Comparison of ENCODE assay signal across 8 cellular contexts in the genomic region with DNA sequence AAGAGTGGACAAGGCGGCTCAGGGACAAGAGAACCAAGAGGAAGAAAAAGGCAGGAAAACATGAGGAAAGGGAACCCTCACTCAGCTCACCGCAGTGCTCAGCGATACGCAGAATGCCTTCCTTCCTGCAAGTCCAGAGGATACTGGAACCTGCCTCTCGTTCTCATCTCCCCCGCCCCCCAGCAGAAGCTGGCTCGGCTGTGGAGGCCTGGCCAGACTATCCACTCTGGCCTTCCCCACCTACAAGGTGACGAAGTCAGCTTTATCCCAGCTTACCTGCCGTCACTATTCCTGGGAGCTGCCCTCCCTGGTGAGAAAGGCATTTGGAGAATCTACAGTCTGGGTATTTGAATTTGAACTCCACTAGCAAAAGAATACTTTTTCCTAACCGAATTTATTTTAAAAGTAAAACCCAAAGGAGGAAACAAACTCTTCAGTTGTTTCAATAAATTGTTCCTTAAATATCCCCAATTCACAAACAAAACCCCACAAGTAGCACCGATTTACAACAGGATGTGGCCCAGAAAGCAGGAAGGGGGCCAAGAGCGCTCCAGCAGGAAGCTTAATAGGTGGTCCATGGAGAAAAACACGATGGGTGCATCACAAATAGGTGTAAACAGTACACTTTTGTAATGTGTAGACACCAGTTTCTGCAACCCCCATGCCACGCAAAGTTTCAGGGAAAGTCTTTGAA. TPM values are rescaled to one million over a fixed set of nuclear protein-coding genes. Genes with fewer than 3 reads are reported as not detected.
A peak's percentile ranks its signal among the peaks of the same experiment; 100 is the strongest.
DNase-seq lines count a peak whose midpoint lies in the region; ATAC-seq and TF ChIP-seq lines count a peak whose summit lies in the region.

No MANE protein-coding gene starts in this region.

- no peak overlapping the region for H2AK9ac ChIP-seq in IMR-90 (replicated peaks; ENCODE audit: low read depth, low read length, poor library complexity)

- peaks cover 69% of the 10 kb centered on the region for H4K20me1 ChIP-seq in IMR-90 (ENCODE audit: insufficient read depth, low read length)

- no peaks in the 10 kb centered on the region for H3K27me3 ChIP-seq in IMR-90 (ENCODE audit: control insufficient read depth, insufficient read depth, low read length)

- H2BK20ac ChIP-seq in IMR-90 (ENCODE audit: low read depth, low read length): no peak overlapping the region

- H3K27me3 Mint-ChIP-seq in mesothelial cell of epicardium (ENCODE audit: low read depth): no peaks in the 10 kb centered on the region

- no peak overlapping the region for H2BK15ac ChIP-seq in IMR-90 (ENCODE audit: low read depth, low read length)

- no peak overlapping the region for H2BK5ac ChIP-seq in IMR-90 (ENCODE audit: low read depth, low read length, poor library complexity, severe bottlenecking)

- in situ Hi-C loops in IMR-90 (cut with MboI; ENCODE audit: low sequenced_read_pairs): no loop called here

- no peak overlapping the region for H2AK5ac ChIP-seq in IMR-90 (ENCODE audit: low read depth, low read length)

- H2AFZ ChIP-seq in IMR-90 (replicated peaks; ENCODE audit: low read length, poor library complexity): no peak overlapping the region

- H3K23ac ChIP-seq in IMR-90 (ENCODE audit: low read depth, low read length): no peak overlapping the region

- peak overlapping the region; percentile 90 for H3K4me3 Mint-ChIP-seq in mesothelial cell of epicardium

- no peak for TF ChIP-seq POLR2A in IMR-90 (IDR thresholded peaks at IDR 0.05; ENCODE audit: low read depth, low read length)

- BruUV-seq in IMR-90 (replicated peaks; lab: Mats Ljungman, UMichigan): no TSS peak

- no peaks in the 10 kb centered on the region for H3K9me3 Mint-ChIP-seq in mesothelial cell of epicardium

- 55% methylated on average over 5 of the region's 14 CpGs; no CpG with 5 or more reads in 1 of the 2 experiments for WGBS in IMR-90 (ENCODE audit: extremely low coverage in 2 of 2, insufficient read length in 1 of 2), 2 experiments

- TF ChIP-seq CTCF in AG04449 (IDR thresholded peaks at IDR 0.05; ENCODE audit: insufficient read depth, low read length, missing control alignments) (no peak), IMR-90 (conservative IDR thresholded peaks at IDR 0.05; ENCODE audit: low read depth, low read length) (no peak), coronary artery (IDR thresholded peaks at IDR 0.05) (no peak), mesothelial cell of epicardium (IDR thresholded peaks at IDR 0.05; ENCODE audit: unreplicated experiment) (no peak)

- TF ChIP-seq RAD21 in IMR-90 (IDR thresholded peaks at IDR 0.05; ENCODE audit: low read length): no peak

- H2BK120ac ChIP-seq in IMR-90 (ENCODE audit: low read depth, low read length): no peak overlapping the region

- H3K27ac ChIP-seq in IMR-90 (ENCODE audit: insufficient read depth, low read length): no peak overlapping the region
- peak overlapping the region; percentile 55 to 85 for H3K27ac ChIP-seq in coronary artery

- no peak overlapping the region for H3K4ac ChIP-seq in IMR-90 (ENCODE audit: low read depth, low read length)

- no peak overlapping the region; the same call in 1 of the 2 replicates for H3K14ac ChIP-seq in IMR-90 (replicated peaks; ENCODE audit: low read depth, low read length)

- H4K5ac ChIP-seq in IMR-90 (ENCODE audit: low read depth, low read length): no peak overlapping the region

- H3K18ac ChIP-seq in IMR-90 (ENCODE audit: low read depth, low read length): no peak overlapping the region

- H3K36me3 Mint-ChIP-seq in mesothelial cell of epicardium: no peaks in the 10 kb centered on the region

- no peaks in the 10 kb centered on the region for H3K9me3 ChIP-seq in IMR-90 (ENCODE audit: control insufficient read depth, insufficient read depth, low read length)

- peaks cover 10 to 61% of the 10 kb centered on the region in 2 experiments for H3K79me1 ChIP-seq in IMR-90 (ENCODE audit: low read depth in 1 of 2, low read length in 2 of 2)

- ATAC-seq in IMR-90 (ENCODE audit: low read depth): no peak
- ATAC-seq in GM19023 (IDR thresholded peaks at IDR 0.05; ENCODE audit: unreplicated experiment): no peak

- H3K4me1 Mint-ChIP-seq in mesothelial cell of epicardium: peaks cover 44% of the 10 kb centered on the region

- peaks cover 18% of the 10 kb centered on the region for H3K4me1 ChIP-seq in IMR-90 (ENCODE audit: control insufficient read depth, insufficient read depth, low read length)

- dilution Hi-C loops in IMR-90 (cut with HindIII; ENCODE audit: low sequenced_read_pairs, unreplicated experiment): no loop called here

- DNase-seq in AG04449 (ENCODE audit: low read depth, low spot score) (no peak), IMR-90 (no peak), coronary artery (ENCODE audit: low spot score) (no peak), mesothelial cell of epicardium (ENCODE audit: low spot score in 2 of 2, unreplicated experiment in 2 of 2) (no peak), HuH-7.5 (ENCODE audit: low spot score) (no peak), foreskin melanocyte (no peak), AG20443 (ENCODE audit: low spot score) (no peak)

- intact Hi-C loops in IMR-90 (cut with micrococcal nuclease): no loop called here

- H4K8ac ChIP-seq in IMR-90 (ENCODE audit: low read depth in 2 of 2, low read length in 2 of 2): peak overlapping the region in 1 of 2 experiments; percentile 59; a peak in 1 of 4 replicates

- POLR2A ChIA-PET in AG04449 (lab: Yijun Ruan, JAX): interaction anchor here (1.8 kb wide), 1 partner anchor 9 kb away, joined by 6 read pairs; no protein-coding TSS in a partner anchor
- POLR2A ChIA-PET in IMR-90 (lab: Charles Lee; ENCODE audit: unreplicated experiment): no interaction called here

- H3K9me1 ChIP-seq in IMR-90 (ENCODE audit: insufficient read depth, low read length): peaks cover 18% of the 10 kb centered on the region

- peak overlapping the region; percentile 76 for H3K4me2 ChIP-seq in IMR-90 (ENCODE audit: low read depth, low read length)

- H3K36me3 ChIP-seq in IMR-90 (ENCODE audit: control insufficient read depth, insufficient read depth, low read length): no peaks in the 10 kb centered on the region; the same call in 1 of the 2 replicates

- H3K4me3 ChIP-seq in AG04449 (ENCODE audit: low read depth, low read length) (peak overlapping the region; percentile 61), IMR-90 (ENCODE audit: insufficient read depth, low read depth, low read length) (peak overlapping the region; percentile 51; the same call in 1 of the 2 replicates), coronary artery (peak overlapping the region; percentile 69)

- no peak overlapping the region for H4K91ac ChIP-seq in IMR-90 (ENCODE audit: insufficient read depth, low read depth, low read length)

- CTCF ChIA-PET in AG04449 (lab: Yijun Ruan, JAX) (interaction anchor here (1.6 to 5.8 kb wide), 6 partner anchors 8 to 80 kb away, joined by 7 to 68 read pairs (median 18); a partner anchor contains a TSS), IMR-90 (lab: Yijun Ruan, JAX) (no interaction called here)

- H3K56ac ChIP-seq in IMR-90 (ENCODE audit: extremely low read depth, insufficient read depth, low read length): no peak overlapping the region

- peak overlapping the region; percentile 83; the same call in 1 of the 2 replicates for H3K9ac ChIP-seq in IMR-90 (ENCODE audit: low read depth, low read length)

- peak overlapping the region; percentile 96 for H3K27ac Mint-ChIP-seq in mesothelial cell of epicardium

TF ChIP-seq in IMR-90, 13 proteins besides CTCF, POLR2A, EP300 and RAD21:
- TF ChIP-seq MAFK (IDR thresholded peaks at IDR 0.05; ENCODE audit: low read depth, low read length): no peak
- TF ChIP-seq RFX5 (IDR thresholded peaks at IDR 0.05; ENCODE audit: low read depth, low read length): no peak
- TF ChIP-seq CEBPB (IDR thresholded peaks at IDR 0.05; ENCODE audit: low read depth, low read length): no peak
- no peak for TF ChIP-seq MAZ (IDR thresholded peaks at IDR 0.05; ENCODE audit: borderline replicate concordance, low read depth, low read length)
- TF ChIP-seq BHLHE40 (IDR thresholded peaks at IDR 0.05; ENCODE audit: low read depth, low read length): no peak
- no peak for TF ChIP-seq SMC3 (IDR thresholded peaks at IDR 0.05; ENCODE audit: low read depth, low read length)
- no peak for TF ChIP-seq CHD1 (IDR thresholded peaks at IDR 0.05; ENCODE audit: low read depth, low read length)

RNA-seq across cellular contexts. Expression of a gene that starts 2.1 kb away (rescaled TPM):
- 28.1 and 38.3 TPM in 2 replicates for total RNA-seq in IMR-90 (2012; rRNA removed)
- 17.5 and 21.8 TPM in 2 replicates for polyA plus RNA-seq in IMR-90 (2012; rRNA removed)
- polyA plus RNA-seq in IMR-90 (2012; cell fraction: cytosol; rRNA removed): 10.8 and 13.3 TPM in 2 replicates
- polyA plus RNA-seq in IMR-90 (2012; cell fraction: nucleus; rRNA removed; ENCODE audit: low replicate concordance): 47.1 and 74.1 TPM in 2 replicates
- total RNA-seq in mesothelial cell of epicardium: 70.3 to 73.1 TPM (median 70.5 TPM) in 3 replicates

RNA-seq across cellular contexts. Expression of a gene that starts 9.6 kb away (rescaled TPM):
- total RNA-seq in IMR-90 (2012; rRNA removed): 33.9 and 36.4 TPM in 2 replicates
- 18.8 and 21.5 TPM in 2 replicates for polyA plus RNA-seq in IMR-90 (2012; rRNA removed)
- 13.8 and 15.1 TPM in 2 replicates for polyA plus RNA-seq in IMR-90 (2012; cell fraction: cytosol; rRNA removed)
- polyA plus RNA-seq in IMR-90 (2012; cell fraction: nucleus; rRNA removed; ENCODE audit: low replicate concordance): 13.2 and 19.6 TPM in 2 replicates
- 57.8 to 59.2 TPM (median 57.9 TPM) in 3 replicates for total RNA-seq in mesothelial cell of epicardium

RNA-seq across cellular contexts. Expression of a gene that starts 24.1 kb away (rescaled TPM):
- total RNA-seq in IMR-90 (2012; rRNA removed): 1.4 and 2.2 TPM in 2 replicates
- 14.4 and 17.3 TPM in 2 replicates for polyA plus RNA-seq in IMR-90 (2012; rRNA removed)
- 3.7 and 5.8 TPM in 2 replicates for polyA plus RNA-seq in IMR-90 (2012; cell fraction: cytosol; rRNA removed)
- polyA plus RNA-seq in IMR-90 (2012; cell fraction: nucleus; rRNA removed; ENCODE audit: low replicate concordance): 68.1 and 209 TPM in 2 replicates
- 5.3 to 7.1 TPM (median 5.7 TPM) in 3 replicates for total RNA-seq in mesothelial cell of epicardium
